In genomic region chr7:19107392-19108147, GRCh38 we compare ENCODE assay signal across 8 cellular contexts. TPM values are rescaled to one million over a fixed set of nuclear protein-coding genes. Genes with fewer than 3 reads are reported as not detected.
A peak's percentile ranks its signal among the peaks of the same experiment; 100 is the strongest.
DNase-seq lines count a peak whose midpoint lies in the region; ATAC-seq and TF ChIP-seq lines count a peak whose summit lies in the region.

No MANE protein-coding gene starts in this region.

- H3K4me3 Mint-ChIP-seq in stimulated activated naive B cell treated with anti-CD40 and anti-IgM and Interleukin-4, amounts not matched to agents 10 μg/mL and 1 μg/mL and 100 μg/mL, for 72 hours: peak overlapping the region; percentile 64 to 71
- H3K4me3 Mint-ChIP-seq in T-helper 17 cell: no peak overlapping the region

- peak overlapping the region; percentile 67 for H3K4me3 ChIP-seq in HUES48 (ENCODE audit: low read depth, low read length)
- peak overlapping the region in 3 of 4 donors; percentile 22 to 52 (median 26) for H3K4me3 ChIP-seq in adrenal gland
- peak overlapping the region; percentile 34 for H3K4me3 ChIP-seq in iPS-11a (ENCODE audit: low read depth, low read length)

- TF ChIP-seq POLR2A in adrenal gland (IDR thresholded peaks at IDR 0.05): no peak

- no peak for ATAC-seq in stimulated activated naive B cell treated with anti-CD40 and anti-IgM and Interleukin-4, amounts not matched to agents 10 μg/mL and 1 μg/mL and 100 μg/mL, for 72 hours (replicated peaks)
- no peak for ATAC-seq in T-helper 17 cell

- peaks cover 89% of the 10 kb centered on the region in 2 donors for H3K27me3 Mint-ChIP-seq in stimulated activated naive B cell treated with anti-CD40 and anti-IgM and Interleukin-4, amounts not matched to agents 10 μg/mL and 1 μg/mL and 100 μg/mL, for 72 hours
- H3K27me3 Mint-ChIP-seq in T-helper 17 cell: peaks cover 83% of the 10 kb centered on the region

- peak in 5 of 7 donors; percentile 23 to 52 (median 34) for DNase-seq in adrenal gland
- no peak for DNase-seq in stimulated activated naive B cell treated with anti-CD40 and anti-IgM and Interleukin-4, amounts not matched to agents 10 μg/mL and 1 μg/mL and 100 μg/mL, for 72 hours
- DNase-seq in T-helper 17 cell: no peak
- DNase-seq in stimulated activated CD4-positive, alpha-beta T cell treated with anti-CD3 and anti-CD28 coated beads, Interleukin-2, amount 100 ng/mL, for 48 hours: no peak
- DNase-seq in activated naive CD4-positive, alpha-beta T cell (lab: John Stamatoyannopoulos, UW): no peak
- no peak for DNase-seq in HuH-7.5 (ENCODE audit: low spot score)

- H3K27me3 ChIP-seq in HUES48 (ENCODE audit: control insufficient read depth, insufficient read depth, low read length): peaks cover 98% of the 10 kb centered on the region
- H3K27me3 ChIP-seq in adrenal gland: peaks cover 61% of the 10 kb centered on the region

- H3K4me1 Mint-ChIP-seq in stimulated activated naive B cell treated with anti-CD40 and anti-IgM and Interleukin-4, amounts not matched to agents 10 μg/mL and 1 μg/mL and 100 μg/mL, for 72 hours: peaks cover 23 to 44% of the 10 kb centered on the region in 2 donors
- H3K4me1 Mint-ChIP-seq in T-helper 17 cell: no peaks in the 10 kb centered on the region

- peaks cover 0 to 2% of the 10 kb centered on the region in 2 donors for H3K9me3 Mint-ChIP-seq in stimulated activated naive B cell treated with anti-CD40 and anti-IgM and Interleukin-4, amounts not matched to agents 10 μg/mL and 1 μg/mL and 100 μg/mL, for 72 hours

- no peaks in the 10 kb centered on the region for H3K36me3 Mint-ChIP-seq in stimulated activated naive B cell treated with anti-CD40 and anti-IgM and Interleukin-4, amounts not matched to agents 10 μg/mL and 1 μg/mL and 100 μg/mL, for 72 hours
- peaks cover 2% of the 10 kb centered on the region for H3K36me3 Mint-ChIP-seq in T-helper 17 cell (ENCODE audit: low read depth)

- intact Hi-C loops in adrenal gland (cut with DNase I): no loop called here

- TF ChIP-seq CTCF in adrenal gland (IDR thresholded peaks at IDR 0.05): no peak

- peak overlapping the region; percentile 20 for H3K9ac ChIP-seq in HUES48 (ENCODE audit: low read depth, low read length)

- WGBS in adrenal gland, 4 donors: 3 to 8% (median 4%) methylated on average over 44 to 45 of the region's 45 CpGs

- no peaks in the 10 kb centered on the region for H3K36me3 ChIP-seq in HUES48 (ENCODE audit: control insufficient read depth, insufficient read depth, low read length)
- H3K36me3 ChIP-seq in adrenal gland (replicated peaks in 1 of 2): no peaks in the 10 kb centered on the region

- H3K4me1 ChIP-seq in HUES48 (ENCODE audit: control insufficient read depth, insufficient read depth, low read length) (peaks cover 65% of the 10 kb centered on the region), adrenal gland (replicated peaks in 1 of 2) (peaks cover 0 to 10% of the 10 kb centered on the region in 2 donors)

- peak overlapping the region; percentile 63 for H3K27ac Mint-ChIP-seq in stimulated activated naive B cell treated with anti-CD40 and anti-IgM and Interleukin-4, amounts not matched to agents 10 μg/mL and 1 μg/mL and 100 μg/mL, for 72 hours
- no peak overlapping the region for H3K27ac Mint-ChIP-seq in T-helper 17 cell

- no peaks in the 10 kb centered on the region for H3K9me3 ChIP-seq in HUES48 (ENCODE audit: control insufficient read depth, insufficient read depth, low read length)
- no peaks in the 10 kb centered on the region for H3K9me3 ChIP-seq in adrenal gland (replicated peaks in 1 of 3)
- no peaks in the 10 kb centered on the region for H3K9me3 ChIP-seq in T-helper 17 cell (ENCODE audit: control insufficient read depth, low read length, poor library complexity, severe bottlenecking)

- H3K27ac ChIP-seq in HUES48 (ENCODE audit: low read depth, low read length): peak overlapping the region; percentile 39
- peak overlapping the region in 1 of 5 donors; percentile 52 for H3K27ac ChIP-seq in adrenal gland

RNA-seq across cellular contexts. Expression of gene TWIST1, which starts 9.9 kb away (rescaled TPM):
- 10 to 100 TPM in 4 of 8 donors, 1 to 10 TPM in 4; 1.8 to 16.3 (median 10.5) TPM for total RNA-seq in adrenal gland
- 10 to 100 TPM in 1 of 3 donors, 1 to 10 TPM in 2; 1.9 to 17.9 (median 3.0) TPM for polyA plus RNA-seq in adrenal gland
- total RNA-seq in T-helper 17 cell: not detected

RNA-seq across cellular contexts. Expression of gene FERD3L, which starts 37.7 kb away (rescaled TPM):
- total RNA-seq in adrenal gland (not detected), T-helper 17 cell (not detected)
- not detected for polyA plus RNA-seq in adrenal gland

Comparison
In these comparisons a context has a peak if more than half of its experiments do, and no peak if none do; other contexts are left out.
1. DNase-seq: peak in adrenal gland (5 of 7); none in stimulated activated naive B cell treated with anti-CD40 and anti-IgM and Interleukin-4, amounts not matched to agents 10 μg/mL and 1 μg/mL and 100 μg/mL, for 72 hours (single experiment), T-helper 17 cell (0 of 3), stimulated activated CD4-positive, alpha-beta T cell treated with anti-CD3 and anti-CD28 coated beads, Interleukin-2, amount 100 ng/mL, for 48 hours (0 of 2), activated naive CD4-positive, alpha-beta T cell (0 of 4) and HuH-7.5 (single experiment).
2. Peak in every context shown above with its lines, with median percentiles within 50 percentile points of each other: H3K4me3 ChIP-seq.